In the genomic region with DNA sequence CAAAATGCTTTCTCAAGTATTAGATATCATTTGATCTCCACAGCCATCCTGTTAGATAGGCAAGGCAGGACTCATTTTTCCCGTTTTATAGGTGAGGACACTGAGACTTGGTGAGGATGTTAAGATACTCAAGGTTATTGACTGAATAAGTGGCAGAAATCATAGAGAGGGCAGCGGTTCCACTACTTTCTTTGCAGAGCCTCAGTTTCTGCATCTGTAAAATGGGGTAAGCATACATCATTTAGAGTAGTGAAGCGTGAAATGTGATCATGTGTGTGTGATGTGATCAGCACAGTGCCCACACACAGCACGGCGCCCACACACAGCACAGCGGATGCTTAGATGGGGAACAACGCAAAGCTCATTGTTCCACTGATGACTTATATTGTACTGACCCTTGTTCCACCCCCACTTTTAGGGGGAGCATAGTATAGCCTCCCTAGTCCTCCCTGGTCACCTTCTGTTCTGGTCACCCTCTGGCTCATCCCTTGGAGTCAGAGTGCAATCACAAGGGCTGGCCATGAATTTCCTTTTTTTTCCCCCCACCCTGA, we compare ENCODE assay signal across 18 cellular contexts. TPM values are rescaled to one million over a fixed set of nuclear protein-coding genes. Genes with fewer than 3 reads are reported as not detected.
A peak's percentile ranks its signal among the peaks of the same experiment; 100 is the strongest.
DNase-seq lines count a peak whose midpoint lies in the region; ATAC-seq, FAIRE-seq and TF ChIP-seq lines count a peak whose summit lies in the region.
"Had no signal": no experiment of that assay in that cellular context is flagged by ENCODE, and none has a peak within 500 bp of the region (broad histone marks: within the 10 kb centered on the region; RNA-seq: fewer than 3 reads in every experiment).

No MANE protein-coding gene starts in this region.

- no peaks in the 10 kb centered on the region for H3K36me3 Mint-ChIP-seq in activated T-helper 17 cell treated with anti-CD3 and anti-CD28 coated beads, Interleukin-2, amount 50 U/mL, for 72 hours (ENCODE audit: low read depth)
- peaks cover 3 to 13% of the 10 kb centered on the region in 2 donors for H3K36me3 Mint-ChIP-seq in CD14-positive monocyte
- H3K36me3 Mint-ChIP-seq: CD8-positive, alpha-beta T cell had no signal

- H4K5ac ChIP-seq in H1 (ENCODE audit: insufficient read length, low read depth, low read length): no peak overlapping the region

- no peak for DNase-seq in stimulated activated naive CD8-positive, alpha-beta T cell treated with anti-CD3 and anti-CD28 coated beads, Interleukin-15, Interleukin-2, amounts not matched to agents 100 U/mL and 50 U/mL, for 24 hours
- no peak for DNase-seq in stimulated activated naive CD8-positive, alpha-beta T cell treated with anti-CD3 and anti-CD28 coated beads, Interleukin-15, amount 100 ng/mL, for 72 hours
- DNase-seq in H1 (ENCODE audit: low read depth in 1 of 2, low spot score in 2 of 2) (no peak), CD14-positive monocyte (ENCODE audit: low spot score) (no peak)
- DNase-seq: CD8-positive, alpha-beta T cell; COR-L47; DMS153; DMS79 treated with DMSO at 0.1 percent for 48 hours; KBM-7 had no signal

- H3K4me3 Mint-ChIP-seq in stimulated activated naive CD8-positive, alpha-beta T cell treated with anti-CD3 and anti-CD28 coated beads, Interleukin-15, amount 100 ng/mL, for 72 hours: no peak overlapping the region
- H3K4me3 Mint-ChIP-seq in activated T-helper 17 cell treated with anti-CD3 and anti-CD28 coated beads, Interleukin-2, amount 50 U/mL, for 72 hours: no peak overlapping the region
- no peak overlapping the region for H3K4me3 Mint-ChIP-seq in CD14-positive monocyte
- H3K4me3 Mint-ChIP-seq: B cell; CD8-positive, alpha-beta T cell had no signal

- H3K27me3 ChIP-seq in H1 (replicated peaks in 1 of 4; ENCODE audit: control insufficient read depth in 3 of 4, extremely low read depth in 1 of 4, insufficient read depth in 3 of 4, low read length in 3 of 4): no peaks in the 10 kb centered on the region; a peak in 1 of 7 replicates

- WGBS in H1 (ENCODE audit: extremely low coverage in 1 of 2, insufficient coverage in 1 of 2, insufficient read length in 1 of 2, insufficient replicate concordance in 2 of 2, low coverage in 1 of 2, low lambda C conversion rate in 2 of 2, missing lambda C conversion rate in 1 of 2), 2 experiments: 84% methylated on average over 7 of the region's 7 CpGs; no CpG with 5 or more reads in 1 of the 2 experiments

- no peak overlapping the region for H2BK120ac ChIP-seq in H1 (replicated peaks; ENCODE audit: low read depth, low read length)

- H3K79me2 ChIP-seq in H1 (ENCODE audit: control insufficient read depth in 1 of 2, insufficient read depth in 2 of 2, low read length in 2 of 2): peaks cover 2 to 39% of the 10 kb centered on the region in 2 experiments

- POLR2A ChIA-PET in H1 (lab: Charles Lee; ENCODE audit: partially characterized antibody): interaction anchor here (0.6 to 2.1 kb wide), 3 partner anchors 10 to 20 kb away, joined by 3 to 13 read pairs (median 6); partner anchors contain the start of gene UBTD1

- TF ChIP-seq CTCF in H1 (IDR thresholded peaks at IDR 0.05; ENCODE audit: control extremely low read depth in 1 of 3, insufficient read depth in 1 of 3, low read depth in 1 of 3, low read length in 3 of 3) (no peak), CD14-positive monocyte (IDR thresholded peaks at IDR 0.05) (no peak)

- H2AFZ ChIP-seq in H1 (ENCODE audit: low read length): no peak overlapping the region

- H3K27ac ChIP-seq in H1 (ENCODE audit: low read depth, low read length): no peak overlapping the region

- H3K36me3 ChIP-seq in H1 (ENCODE audit: control insufficient read depth in 2 of 4, insufficient read depth in 4 of 4, low read length in 3 of 4): no peaks in the 10 kb centered on the region

- H3K27me3 Mint-ChIP-seq in stimulated activated naive CD8-positive, alpha-beta T cell treated with anti-CD3 and anti-CD28 coated beads, Interleukin-15, amount 100 ng/mL, for 72 hours: peaks cover 2% of the 10 kb centered on the region
- H3K27me3 Mint-ChIP-seq in activated T-helper 17 cell treated with anti-CD3 and anti-CD28 coated beads, Interleukin-2, amount 50 U/mL, for 72 hours: peaks cover 8% of the 10 kb centered on the region
- H3K27me3 Mint-ChIP-seq in CD14-positive monocyte (ENCODE audit: low read depth in 3 of 3): peaks cover 0 to 4% (median 0%) of the 10 kb centered on the region in 3 donors

- no peak overlapping the region for H3K56ac ChIP-seq in H1 (replicated peaks; ENCODE audit: insufficient read length, low read depth, low read length)

- no peak overlapping the region for H4K8ac ChIP-seq in H1 (ENCODE audit: extremely low read depth, insufficient read depth, low read length)

- no peak overlapping the region for H3K4me3 ChIP-seq in H1 (ENCODE audit: extremely low read depth in 1 of 4, insufficient read depth in 2 of 4, low read depth in 3 of 4, low read length in 4 of 4)

- no peak for FAIRE-seq in H1 (lab: Jason Lieb, UNC)
- FAIRE-seq: A204.1, D721Med, G401.6, GM12892 had no signal

- H3K23ac ChIP-seq in H1 (ENCODE audit: insufficient read length): no peak overlapping the region

- 0 out of 2 replicates have a peak overlapping the region, but pooled peaks have one; percentile 26 for H2BK5ac ChIP-seq in H1 (ENCODE audit: low read depth, low read length)

- peaks cover 0 to 8% (median 3%) of the 10 kb centered on the region in 4 experiments; a peak in 5 of 7 replicates for H3K4me1 ChIP-seq in H1 (replicated peaks in 1 of 4; ENCODE audit: control insufficient read depth in 3 of 4, insufficient read depth in 4 of 4, low read length in 3 of 4)

- no peak overlapping the region for H2BK12ac ChIP-seq in H1 (ENCODE audit: low read depth, low read length)

- H3K9me3 ChIP-seq in H1 (ENCODE audit: insufficient read depth in 2 of 2, low read depth in 1 of 2, low read length in 1 of 2): no peaks in the 10 kb centered on the region

- H2BK15ac ChIP-seq in H1 (ENCODE audit: low read length): no peak overlapping the region

- no peak overlapping the region for H3K9ac ChIP-seq in H1 (replicated peaks in 1 of 4; ENCODE audit: extremely low read depth in 1 of 4, low read depth in 3 of 4, low read length in 3 of 4)

- H3K23me2 ChIP-seq in H1 (ENCODE audit: low read depth, low read length): no peaks in the 10 kb centered on the region; the same call in none of the 2 replicates

- no peak overlapping the region; a peak in 1 of 4 replicates for H3K4me2 ChIP-seq in H1 (ENCODE audit: insufficient read depth in 1 of 2, low read depth in 2 of 2, low read length in 2 of 2)

- no peak overlapping the region for H3K4ac ChIP-seq in H1 (replicated peaks; ENCODE audit: insufficient read length, low read depth, low read length)

- H3K27ac Mint-ChIP-seq in stimulated activated naive CD8-positive, alpha-beta T cell treated with anti-CD3 and anti-CD28 coated beads, Interleukin-15, amount 100 ng/mL, for 72 hours: no peak overlapping the region
- H3K27ac Mint-ChIP-seq in activated T-helper 17 cell treated with anti-CD3 and anti-CD28 coated beads, Interleukin-2, amount 50 U/mL, for 72 hours: peak overlapping the region; percentile 6
- H3K27ac Mint-ChIP-seq in CD14-positive monocyte: peak overlapping the region in 1 of 7 donors; percentile 81
- H3K27ac Mint-ChIP-seq: B cell; CD8-positive, alpha-beta T cell had no signal

- peaks cover 16% of the 10 kb centered on the region for H3K79me1 ChIP-seq in H1 (ENCODE audit: low read depth, low read length)

- no peak overlapping the region for H3K14ac ChIP-seq in H1 (ENCODE audit: insufficient read length)

- 0 out of 2 replicates have a peak overlapping the region, but pooled peaks have one; percentile 84 for H2AK5ac ChIP-seq in H1 (ENCODE audit: low read depth, low read length)

- peaks cover 4 to 7% of the 10 kb centered on the region in 2 experiments for H4K20me1 ChIP-seq in H1 (replicated peaks in 1 of 2; ENCODE audit: control insufficient read depth in 1 of 2, insufficient read depth in 2 of 2, low read length in 2 of 2)

- intact Hi-C loops in CD14-positive monocyte (cut with micrococcal nuclease): no loop called here

- H3K18ac ChIP-seq in H1 (ENCODE audit: extremely low read depth, low read length): no peak overlapping the region

- no peak for TF ChIP-seq EP300 in H1 (IDR thresholded peaks at IDR 0.05; ENCODE audit: borderline replicate concordance in 1 of 2, low read depth in 2 of 2, low read length in 2 of 2)

- no peaks in the 10 kb centered on the region for H3K4me1 Mint-ChIP-seq in stimulated activated naive CD8-positive, alpha-beta T cell treated with anti-CD3 and anti-CD28 coated beads, Interleukin-15, amount 100 ng/mL, for 72 hours
- no peaks in the 10 kb centered on the region for H3K4me1 Mint-ChIP-seq in activated T-helper 17 cell treated with anti-CD3 and anti-CD28 coated beads, Interleukin-2, amount 50 U/mL, for 72 hours
- peaks cover 10% of the 10 kb centered on the region for H3K4me1 Mint-ChIP-seq in CD14-positive monocyte

- TF ChIP-seq POLR2A in H1 (IDR thresholded peaks at IDR 0.05; ENCODE audit: control extremely low read depth in 1 of 2, low read depth in 2 of 2, low read length in 2 of 2): no peak

- peak; percentile 9 for ATAC-seq in stimulated activated naive CD8-positive, alpha-beta T cell treated with anti-CD3 and anti-CD28 coated beads, Interleukin-15, Interleukin-2, amounts not matched to agents 100 U/mL and 50 U/mL, for 24 hours
- no peak for ATAC-seq in stimulated activated naive CD8-positive, alpha-beta T cell treated with anti-CD3 and anti-CD28 coated beads, Interleukin-15, amount 100 ng/mL, for 72 hours
- peak; percentile 39 for ATAC-seq in activated T-helper 17 cell treated with anti-CD3 and anti-CD28 coated beads, Interleukin-2, amount 50 U/mL, for 72 hours (replicated peaks)
- ATAC-seq in HG02610 (IDR thresholded peaks at IDR 0.05; ENCODE audit: unreplicated experiment) (no peak), HG03521 (IDR thresholded peaks at IDR 0.05; ENCODE audit: unreplicated experiment) (no peak)
- ATAC-seq: CD8-positive, alpha-beta T cell; HCT116 had no signal

- H4K91ac ChIP-seq in H1 (replicated peaks; ENCODE audit: insufficient read length, low read length): no peak overlapping the region

- H3K9me3 Mint-ChIP-seq in stimulated activated naive CD8-positive, alpha-beta T cell treated with anti-CD3 and anti-CD28 coated beads, Interleukin-15, amount 100 ng/mL, for 72 hours: no peaks in the 10 kb centered on the region
- H3K9me3 Mint-ChIP-seq in activated T-helper 17 cell treated with anti-CD3 and anti-CD28 coated beads, Interleukin-2, amount 50 U/mL, for 72 hours: no peaks in the 10 kb centered on the region
- H3K9me3 Mint-ChIP-seq in CD14-positive monocyte: no peaks in the 10 kb centered on the region
- H3K9me3 Mint-ChIP-seq: CD8-positive, alpha-beta T cell had no signal

- H2BK20ac ChIP-seq in H1 (ENCODE audit: low read length): no peak overlapping the region

- no peak for TF ChIP-seq RAD21 in H1 (IDR thresholded peaks at IDR 0.05 in 1 of 2, conservative IDR thresholded peaks at IDR 0.05 in 1 of 2; ENCODE audit: low read depth in 2 of 2, low read length in 2 of 2)

- CTCF ChIA-PET in H1 (lab: Charles Lee; ENCODE audit: partially characterized antibody): interaction anchor here (0.6 to 19.6 kb wide), 4 partner anchors 10 to 74 kb away, joined by 3 to 283 read pairs (median 6); partner anchors contain the start of gene UBTD1

RNA-seq across cellular contexts. Expression of gene UBTD1, which starts 10.5 kb away (rescaled TPM):
- total RNA-seq in activated T-helper 17 cell treated with anti-CD3 and anti-CD28 coated beads, Interleukin-2, amount 50 U/mL, for 72 hours: 1 to 10 TPM; 1.7 to 2.1 TPM
- 22.3 and 23.1 TPM in 2 replicates for total RNA-seq in H1 (2021; fragmentation: NEBNext Ultra II Directional; extraction: Animal tissue kit (Norgen Biotek cat#: 25700))
- polyA plus RNA-seq in H1 (2011; rRNA removed): 36.2 and 48.8 TPM in 2 replicates
- 32.2 TPM for polyA plus RNA-seq in H1 (2011; cell fraction: cytosol; rRNA removed)
- polyA plus RNA-seq in H1 (2011; cell fraction: nucleus; rRNA removed): 27.8 TPM
- 11.7 to 21.5 TPM (median 19.8 TPM) in 4 replicates for polyA plus RNA-seq in H1 (2012, experiment 1 of 2)
- 25.5 TPM for polyA plus RNA-seq in H1 (2012, experiment 2 of 2)
- polyA plus RNA-seq in H1 (2013, experiment 1 of 2): 17.5 TPM
- 17.5 TPM for polyA plus RNA-seq in H1 (2013, experiment 2 of 2)
- 6.4 and 7.2 TPM in 2 replicates for polyA minus RNA-seq in H1 (2011; rRNA and poly(A)+ RNA removed)
- polyA minus RNA-seq in H1 (2011; cell fraction: cytosol; rRNA and poly(A)+ RNA removed): 15.3 TPM
- polyA minus RNA-seq in H1 (2011; cell fraction: nucleus; rRNA and poly(A)+ RNA removed): 10.8 TPM
- 10 to 100 TPM; 17.2 to 20.0 TPM for polyA plus RNA-seq in CD14-positive monocyte

RNA-seq across cellular contexts. Expression of gene MMS19, which starts 11.0 kb away (rescaled TPM):
- total RNA-seq in activated T-helper 17 cell treated with anti-CD3 and anti-CD28 coated beads, Interleukin-2, amount 50 U/mL, for 72 hours: 10 to 100 TPM; 89.3 to 90.5 TPM
- 128 and 130 TPM in 2 replicates for total RNA-seq in H1 (2021; fragmentation: NEBNext Ultra II Directional; extraction: Animal tissue kit (Norgen Biotek cat#: 25700))
- polyA plus RNA-seq in H1 (2011; rRNA removed) (221 and 228 TPM in 2 replicates), CD14-positive monocyte (10 to 100 TPM; 23.2 to 29.2 TPM)
- 183 TPM for polyA plus RNA-seq in H1 (2011; cell fraction: cytosol; rRNA removed)
- polyA plus RNA-seq in H1 (2011; cell fraction: nucleus; rRNA removed): 470 TPM
- polyA plus RNA-seq in H1 (2012, experiment 1 of 2): 107 to 133 TPM (median 128 TPM) in 4 replicates
- polyA plus RNA-seq in H1 (2012, experiment 2 of 2): 131 TPM
- 125 TPM for polyA plus RNA-seq in H1 (2013, experiment 1 of 2)
- polyA plus RNA-seq in H1 (2013, experiment 2 of 2): 122 TPM
- polyA minus RNA-seq in H1 (2011; rRNA and poly(A)+ RNA removed): 326 and 376 TPM in 2 replicates
- polyA minus RNA-seq in H1 (2011; cell fraction: cytosol; rRNA and poly(A)+ RNA removed): 92.1 TPM
- polyA minus RNA-seq in H1 (2011; cell fraction: nucleus; rRNA and poly(A)+ RNA removed): 160 TPM

Comparison
In these comparisons a context has a peak if more than half of its experiments do, and no peak if none do; other contexts are left out.
1. ATAC-seq: peak in stimulated activated naive CD8-positive, alpha-beta T cell treated with anti-CD3 and anti-CD28 coated beads, Interleukin-15, Interleukin-2, amounts not matched to agents 100 U/mL and 50 U/mL, for 24 hours (single experiment) and activated T-helper 17 cell treated with anti-CD3 and anti-CD28 coated beads, Interleukin-2, amount 50 U/mL, for 72 hours (single experiment); none in stimulated activated naive CD8-positive, alpha-beta T cell treated with anti-CD3 and anti-CD28 coated beads, Interleukin-15, amount 100 ng/mL, for 72 hours (single experiment), HG02610 (single experiment) and HG03521 (single experiment).